ENCODE assay signal across 8 cellular contexts in the genomic region with DNA sequence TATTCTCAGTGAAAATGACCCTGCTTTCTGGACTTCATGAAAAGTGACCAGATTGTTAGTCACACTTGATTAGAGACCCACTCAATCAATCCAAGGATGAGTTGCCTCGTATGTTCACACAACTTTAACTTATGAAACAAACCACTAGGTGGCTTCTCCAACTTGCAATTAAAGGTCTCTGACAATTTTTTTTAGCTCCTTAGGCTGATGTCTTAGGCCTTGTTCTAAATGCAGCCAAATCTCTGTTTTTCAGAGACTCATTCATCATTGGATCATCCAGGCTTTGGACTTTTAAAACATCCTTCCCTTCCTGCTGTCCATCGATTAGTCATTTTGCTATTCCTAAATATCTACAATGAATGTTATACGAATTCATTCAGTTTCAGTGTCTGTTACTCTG.
A peak's percentile ranks its signal among the peaks of the same experiment; 100 is the strongest.
DNase-seq lines count a peak whose midpoint lies in the region; ATAC-seq, FAIRE-seq and TF ChIP-seq lines count a peak whose summit lies in the region.

No MANE protein-coding gene starts in this region.

- H3K36me3 ChIP-seq in HEK293 (ENCODE audit: control insufficient read depth in 2 of 2, insufficient read depth in 1 of 2, low read length in 2 of 2) (peaks cover 0 to 18% of the 10 kb centered on the region in 2 experiments; a peak in 1 of 3 replicates), Loucy (ENCODE audit: insufficient read depth, low read length) (peaks cover 34% of the 10 kb centered on the region; the same call in 1 of the 2 replicates), HepG2 (replicated peaks in 1 of 2; ENCODE audit: control insufficient read depth in 1 of 2, insufficient read depth in 2 of 2, low read length in 2 of 2) (peaks cover 4 to 21% of the 10 kb centered on the region in 2 experiments)

- H3K9me3 ChIP-seq in HEK293 (ENCODE audit: control insufficient read depth, insufficient read depth, low read depth, low read length) (no peaks in the 10 kb centered on the region), Loucy (ENCODE audit: insufficient read depth, low read depth, low read length) (no peaks in the 10 kb centered on the region), HepG2 (ENCODE audit: low read length) (no peaks in the 10 kb centered on the region)

- H3K4me2 ChIP-seq in Loucy (ENCODE audit: low read depth, low read length, poor library complexity, severe bottlenecking) = no peak overlapping the region
- H3K4me2 ChIP-seq in HepG2 (ENCODE audit: low read depth, low read length) = no peak overlapping the region

- TF ChIP-seq CTCF in GM12873 (IDR thresholded peaks at IDR 0.05; ENCODE audit: insufficient read depth, low read depth, low read length, missing control alignments) (peak; percentile 68), HEK293 (tag by site-specific recombination; IDR thresholded peaks at IDR 0.05) (0 out of 2 replicates have a peak, but pooled peaks have one; percentile 19), Loucy (conservative IDR thresholded peaks at IDR 0.05; ENCODE audit: low read length) (peak; percentile 70), HepG2 (CRISPR knock-in tag; IDR thresholded peaks at IDR 0.05) (peak; percentile 59)

- no peaks in the 10 kb centered on the region for H3K9me2 ChIP-seq in Loucy (replicated peaks; ENCODE audit: low read depth, low read length)

- WGBS in HepG2 (ENCODE audit: low lambda C conversion rate) = 77% methylated on average over 3 of the region's 3 CpGs

- H3K27ac ChIP-seq in HEK293 (ENCODE audit: extremely low read depth, low read depth, low read length) = no peak overlapping the region
- H3K27ac ChIP-seq in HepG2 (ENCODE audit: extremely low read length, insufficient read depth, low read length) = no peak overlapping the region

- H4K20me1 ChIP-seq in Loucy (ENCODE audit: insufficient read depth, low read length, poor library complexity, severe bottlenecking) (peaks cover 3% of the 10 kb centered on the region), HepG2 (ENCODE audit: insufficient read depth, low read length) (no peaks in the 10 kb centered on the region)

- TF ChIP-seq RAD21 in HepG2 (CRISPR knock-in tag; IDR thresholded peaks at IDR 0.05) = no peak; the same call in 1 of the 2 replicates

- peak; percentile 72 for FAIRE-seq in HepG2 (lab: Jason Lieb, UNC)

- TF ChIP-seq POLR2A in HepG2 (IDR thresholded peaks at IDR 0.05; ENCODE audit: insufficient read depth in 1 of 2, low read depth in 2 of 2, low read length in 2 of 2) = no peak

- TF ChIP-seq EP300 in HepG2 (IDR thresholded peaks at IDR 0.05; ENCODE audit: low read depth in 2 of 2, low read length in 2 of 2) = no peak
- TF ChIP-seq EP300 in HepG2 (CRISPR knock-in tag; IDR thresholded peaks at IDR 0.05; ENCODE audit: borderline replicate concordance) = no peak

- DNase-seq in AG08396 (ENCODE audit: low spot score) (peak; percentile 31), amniotic epithelial cell (ENCODE audit: low read depth) (peak; percentile 63), HepG2 (ENCODE audit: low spot score) (peak; percentile 55), globus pallidus (ENCODE audit: low spot score) (no peak), posterior vena cava (ENCODE audit: low spot score) (no peak)

- H3K4me1 ChIP-seq in HEK293 (ENCODE audit: control insufficient read depth, insufficient read depth, low read length) (no peaks in the 10 kb centered on the region), Loucy (ENCODE audit: insufficient read depth, low read length, poor library complexity, severe bottlenecking) (no peaks in the 10 kb centered on the region), HepG2 (ENCODE audit: insufficient read depth, low read length) (peaks cover 24% of the 10 kb centered on the region)

- POLR2A ChIA-PET in HEK293 (lab: Yijun Ruan, JAX) (no interaction called here), HepG2 (lab: Yijun Ruan, JAX) (no interaction called here)

- H3K4me3 ChIP-seq in HEK293 (ENCODE audit: low read depth, low read length) (no peak overlapping the region), Loucy (ENCODE audit: low read length, poor library complexity, severe bottlenecking) (no peak overlapping the region), HepG2 (replicated peaks in 1 of 3; ENCODE audit: insufficient read depth in 1 of 3, low read depth in 2 of 3, low read length in 3 of 3) (no peak overlapping the region)

- H3K79me2 ChIP-seq in Loucy (ENCODE audit: insufficient read depth, low read length) (peaks cover 9% of the 10 kb centered on the region; the same call in 1 of the 2 replicates), HepG2 (ENCODE audit: insufficient read depth, low read length) (no peaks in the 10 kb centered on the region)

- no peaks in the 10 kb centered on the region for H3F3A ChIP-seq in Loucy (ENCODE audit: low read depth)

- no TSS peak for BruUV-seq in HepG2 (replicated peaks; lab: Mats Ljungman, UMichigan)

- H3K9ac ChIP-seq in Loucy (ENCODE audit: low read depth, low read length, poor library complexity, severe bottlenecking) (no peak overlapping the region), HepG2 (ENCODE audit: insufficient read depth, low read depth, low read length) (no peak overlapping the region)

- H3K27me3 ChIP-seq in Loucy (ENCODE audit: insufficient read depth, low read length, poor library complexity, severe bottlenecking) = no peaks in the 10 kb centered on the region
- no peaks in the 10 kb centered on the region for H3K27me3 ChIP-seq in HepG2 (ENCODE audit: control insufficient read depth in 1 of 2, insufficient read depth in 2 of 2, low read length in 2 of 2)

- ATAC-seq in HepG2 = peak; percentile 73

- in situ Hi-C loops in HepG2 (cut with HindIII; ENCODE audit: extremely low pct_ligation_motif_present, low pct_unique_long_range_greater_than_20kb) = loop anchor here (5.0 kb wide), 1 partner anchor 62 kb away; a partner anchor contains a TSS

- no peak overlapping the region for H2AFZ ChIP-seq in Loucy (ENCODE audit: low read length)
- no peak overlapping the region for H2AFZ ChIP-seq in HepG2 (ENCODE audit: low read length)

- intact Hi-C loops in HepG2 (cut with micrococcal nuclease; ENCODE audit: unreplicated experiment) = loop anchor here (1.0 kb wide), 2 partner anchors 63 to 73 kb away; a partner anchor contains a TSS
- intact Hi-C loops in posterior vena cava (cut with DNase I) = no loop called here

- CTCF ChIA-PET in HEK293 (lab: Yijun Ruan, JAX) = interaction anchor here (0.5 to 2.9 kb wide), 16 partner anchors 9 to 1577 kb away, joined by 3 to 33 read pairs (median 4); no protein-coding TSS in a partner anchor
- CTCF ChIA-PET in HepG2 (lab: Yijun Ruan, JAX; ENCODE audit: low intra/inter-chr PET ratio, low total read pairs) = interaction anchor here (0.7 to 3.3 kb wide), 5 partner anchors 62 to 84 kb away, joined by 3 to 41 read pairs (median 4); a partner anchor contains a TSS

TF ChIP-seq in HEK293, 187 proteins besides CTCF, POLR2A, EP300 and RAD21:
- no peak for TF ChIP-seq GLI2 (tag by site-specific recombination; IDR thresholded peaks at IDR 0.05; ENCODE audit: borderline replicate concordance, low read depth)
- TF ChIP-seq, protein P1, sequence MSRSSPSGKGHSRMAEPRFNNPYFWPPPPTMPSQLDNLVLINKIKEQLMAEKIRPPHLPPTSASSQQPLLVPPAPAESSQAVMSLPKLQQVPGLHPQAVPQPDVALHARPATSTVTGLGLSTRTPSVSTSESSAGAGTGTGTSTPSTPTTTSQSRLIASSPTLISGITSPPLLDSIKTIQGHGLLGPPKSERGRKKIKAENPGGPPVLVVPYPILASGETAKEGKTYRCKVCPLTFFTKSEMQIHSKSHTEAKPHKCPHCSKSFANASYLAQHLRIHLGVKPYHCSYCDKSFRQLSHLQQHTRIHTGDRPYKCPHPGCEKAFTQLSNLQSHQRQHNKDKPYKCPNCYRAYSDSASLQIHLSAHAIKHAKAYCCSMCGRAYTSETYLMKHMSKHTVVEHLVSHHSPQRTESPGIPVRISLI (tag by site-specific recombination; IDR thresholded peaks at IDR 0.05) = peak; percentile 44; the same call in 1 of the 2 replicates
- peak; percentile 42 for TF ChIP-seq ZNF654 (tag by site-specific recombination; IDR thresholded peaks at IDR 0.05; ENCODE audit: low read depth)
TF ChIP-seq in HEK293: peak in this region for 2.

TF ChIP-seq in HepG2, 621 proteins besides CTCF, POLR2A, EP300 and RAD21:
- TF ChIP-seq SMC3 (IDR thresholded peaks at IDR 0.05; ENCODE audit: low read length) = peak; percentile 56; the same call in 1 of the 2 replicates
- no peak for TF ChIP-seq TEAD3 (CRISPR knock-in tag; optimal IDR thresholded peaks at IDR 0.05; ENCODE audit: borderline replicate concordance)
- peak; percentile 72 for TF ChIP-seq STAG1 (CRISPR knock-in tag; IDR thresholded peaks at IDR 0.05)
- TF ChIP-seq, protein P1 (CRISPR knock-in tag; IDR thresholded peaks at IDR 0.05; ENCODE audit: borderline replicate concordance) = peak; percentile 75
- TF ChIP-seq CBX2 (IDR thresholded peaks at IDR 0.05; ENCODE audit: low read depth, low read length) = no peak
- TF ChIP-seq CBX2 (CRISPR knock-in tag; IDR thresholded peaks at IDR 0.05; ENCODE audit: low read depth) = no peak

Comparison
In these comparisons a context has a peak if more than half of its experiments do, and no peak if none do; other contexts are left out.
1. DNase-seq: peak in AG08396 (single experiment), amniotic epithelial cell (single experiment) and HepG2 (single experiment); none in globus pallidus (single experiment) and posterior vena cava (single experiment).
2. CTCF ChIP-seq: peak in every context shown above with its lines; median percentile 70 in Loucy; 68 in GM12873; 59 in HepG2; 19 in HEK293.